ENCODE assay signal across 13 cellular contexts in the genomic region with DNA sequence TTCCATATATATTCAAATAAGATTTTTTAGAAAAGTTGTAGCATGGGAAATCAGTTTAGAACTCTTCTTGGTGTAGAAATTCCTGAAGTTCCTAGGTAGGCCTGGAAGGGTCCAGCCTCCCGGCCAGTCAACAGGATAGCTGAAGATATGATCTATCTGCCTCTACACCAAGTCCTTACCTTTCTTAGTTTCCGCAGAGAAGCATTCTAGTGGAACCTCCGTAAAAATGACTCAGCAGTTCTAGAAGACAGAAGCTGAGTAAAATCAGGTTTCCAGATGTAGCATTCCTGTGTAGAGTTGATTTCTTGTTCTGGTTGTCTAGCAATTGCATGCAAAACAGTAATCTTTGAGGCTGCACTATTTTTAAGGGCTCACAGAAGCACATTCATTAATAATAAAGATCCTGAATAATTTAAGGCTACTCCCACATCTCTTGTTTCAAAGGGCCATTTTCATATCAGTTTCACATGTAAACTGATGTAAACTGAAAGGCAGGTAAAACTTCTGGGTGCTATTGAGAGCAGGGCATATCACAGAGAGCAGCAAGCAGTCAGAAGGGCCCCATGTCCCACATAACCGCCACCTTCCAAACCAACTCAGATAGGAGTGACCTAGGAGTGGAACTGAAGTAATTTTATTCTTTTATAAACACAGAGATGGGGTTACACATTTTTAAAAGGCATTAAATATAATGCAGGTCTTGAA. TPM values are rescaled to one million over a fixed set of nuclear protein-coding genes. Genes with fewer than 3 reads are reported as not detected.
DNase-seq lines count a peak whose midpoint lies in the region; ATAC-seq and TF ChIP-seq lines count a peak whose summit lies in the region.
"Had no signal": no experiment of that assay in that cellular context is flagged by ENCODE, and none has a peak within 500 bp of the region (broad histone marks: within the 10 kb centered on the region; RNA-seq: fewer than 3 reads in every experiment).

No MANE protein-coding gene starts in this region.

- no peak for DNase-seq in activated CD4-positive, alpha-beta T cell treated with anti-CD3 and anti-CD28 coated beads for 1 hour
- DNase-seq in PC-3: no peak
- DNase-seq in NCI-H2171 treated with DMSO at 0.1 percent for 48 hours (lab: John Stamatoyannopoulos, UW): no peak
- DNase-seq: effector memory CD4-positive, alpha-beta T cell; heart right ventricle; NCI-H1105; T-helper 2 cell had no signal

- no peaks in the 10 kb centered on the region for H3F3A ChIP-seq in PC-3 (ENCODE audit: low read length, unreplicated experiment)

- H3K27me3 ChIP-seq in parathyroid adenoma (ENCODE audit: control insufficient read depth, insufficient read depth, low read length) (no peaks in the 10 kb centered on the region), PC-3 (ENCODE audit: low read length) (peaks cover 27% of the 10 kb centered on the region)

- intact Hi-C loops in PC-3 (cut with micrococcal nuclease): no loop called here

- H3K4me2 ChIP-seq in parathyroid adenoma (ENCODE audit: low read length) (peak overlapping the region; percentile 14), PC-3 (ENCODE audit: low read length) (no peak overlapping the region)

- POLR2A ChIA-PET in PC-3 (lab: Charles Lee; ENCODE audit: unreplicated experiment): no interaction called here

- H3K9ac ChIP-seq in parathyroid adenoma (no peak overlapping the region), PC-3 (ENCODE audit: low read length) (no peak overlapping the region)

- BruUV-seq in PC-3 (replicated peaks; lab: Mats Ljungman, UMichigan): no TSS peak

- H3K9me2 ChIP-seq in PC-3 (replicated peaks; ENCODE audit: low read length): no peaks in the 10 kb centered on the region

- ATAC-seq in GM19023 (IDR thresholded peaks at IDR 0.05; ENCODE audit: unreplicated experiment): peak; percentile 77
- ATAC-seq in GM21737 (IDR thresholded peaks at IDR 0.05; ENCODE audit: unreplicated experiment): peak; percentile 92
- ATAC-seq in HG03139 (IDR thresholded peaks at IDR 0.05; ENCODE audit: unreplicated experiment): peak; percentile 79
- no peak for ATAC-seq in PC-3
- ATAC-seq: heart right ventricle had no signal

- CTCF ChIA-PET in PC-3 (lab: Charles Lee): no interaction called here

- H3K36me3 ChIP-seq in parathyroid adenoma (ENCODE audit: control insufficient read depth, insufficient read depth, low read length) (no peaks in the 10 kb centered on the region), PC-3 (ENCODE audit: low read depth, low read length) (no peaks in the 10 kb centered on the region)
- H3K36me3 ChIP-seq: heart right ventricle had no signal

- no peaks in the 10 kb centered on the region for H3K9me3 ChIP-seq in parathyroid adenoma (ENCODE audit: control insufficient read depth, low read length)
- H3K9me3 ChIP-seq in PC-3 (ENCODE audit: low read length): no peaks in the 10 kb centered on the region

- peak overlapping the region; percentile 15 for H3K4me3 ChIP-seq in parathyroid adenoma (ENCODE audit: low read depth, low read length)
- H3K4me3 ChIP-seq in PC-3 (ENCODE audit: low read length): no peak overlapping the region
- H3K4me3 ChIP-seq: heart right ventricle had no signal

- no peak for TF ChIP-seq CTCF in parathyroid adenoma (IDR thresholded peaks at IDR 0.05)
- no peak for TF ChIP-seq CTCF in PC-3 (conservative IDR thresholded peaks at IDR 0.05; ENCODE audit: low read depth, low read length)

- no peaks in the 10 kb centered on the region for H4K20me1 ChIP-seq in PC-3 (ENCODE audit: low read length)

- H3K4me1 ChIP-seq in parathyroid adenoma: peaks cover 9% of the 10 kb centered on the region
- H3K4me1 ChIP-seq in PC-3 (ENCODE audit: insufficient read depth, low read length): no peaks in the 10 kb centered on the region
- H3K4me1 ChIP-seq: heart right ventricle had no signal

- H3K79me2 ChIP-seq in parathyroid adenoma (no peaks in the 10 kb centered on the region), PC-3 (ENCODE audit: low read length) (no peaks in the 10 kb centered on the region)

- H3K27ac ChIP-seq in parathyroid adenoma (peak overlapping the region; percentile 74), PC-3 (ENCODE audit: low read length) (no peak overlapping the region)
- H3K27ac ChIP-seq: heart right ventricle had no signal

- H2AFZ ChIP-seq in parathyroid adenoma (peak overlapping the region; percentile 8), PC-3 (ENCODE audit: low read length) (no peak overlapping the region)

RNA-seq across cellular contexts. Expression of gene DYTN, which starts 3.2 kb away (rescaled TPM):
- total RNA-seq in PC-3 (2014; rRNA removed): not detected in 2 replicates
- total RNA-seq: heart right ventricle, pulmonary artery endothelial cell, temporal lobe had no signal

RNA-seq across cellular contexts. Expression of gene MDH1B, which starts 43.8 kb away (rescaled TPM):
- total RNA-seq in PC-3 (2014; rRNA removed): 0.23 and 0.40 TPM in 2 replicates

RNA-seq across cellular contexts. Expression of gene FASTKD2, which starts 44.0 kb away (rescaled TPM):
- 31.2 and 41.4 TPM in 2 replicates for total RNA-seq in PC-3 (2014; rRNA removed)
